Comparison of ENCODE assay signal across 7 cellular contexts in genomic region chr9:35689351-35689600, GRCh38. TPM values are rescaled to one million over a fixed set of nuclear protein-coding genes. Genes with fewer than 3 reads are reported as not detected.
DNase-seq lines count a peak whose midpoint lies in the region; ATAC-seq and TF ChIP-seq lines count a peak whose summit lies in the region.
"Had no signal": no experiment of that assay in that cellular context is flagged by ENCODE, and none has a peak within 500 bp of the region (broad histone marks: within the 10 kb centered on the region; RNA-seq: fewer than 3 reads in every experiment).

No MANE protein-coding gene starts in this region.

- H3K27ac ChIP-seq in OCI-LY1 (ENCODE audit: low read depth, low read length, poor library complexity, severe bottlenecking): no peak overlapping the region

- H3K4me3 ChIP-seq in OCI-LY1 (ENCODE audit: low read depth, low read length, poor library complexity, severe bottlenecking) (peak overlapping the region; percentile 66), retinal pigment epithelial cell (ENCODE audit: low read length) (peak overlapping the region; percentile 81)

- peaks cover 3 to 16% of the 10 kb centered on the region in 2 donors for H3K4me1 Mint-ChIP-seq in effector memory CD8-positive, alpha-beta T cell (ENCODE audit: low read depth in 2 of 2)

- H3F3A ChIP-seq in OCI-LY1 (ENCODE audit: insufficient read depth, low read length): 0 out of 2 replicates have a peak, but pooled peaks cover 3% of the 10 kb centered on the region

- no peak overlapping the region for H2AFZ ChIP-seq in OCI-LY1 (ENCODE audit: low read length)

- H3K9me3 ChIP-seq in OCI-LY1 (ENCODE audit: low read length): no peaks in the 10 kb centered on the region

- peak; percentile 15 for ATAC-seq in effector memory CD8-positive, alpha-beta T cell (replicated peaks)

- H3K9me2 ChIP-seq in OCI-LY1 (ENCODE audit: low read depth, low read length): no peaks in the 10 kb centered on the region

- peak overlapping the region; percentile 81 for H3K4me2 ChIP-seq in OCI-LY1 (ENCODE audit: low read length)

- H3K4me3 Mint-ChIP-seq in effector memory CD8-positive, alpha-beta T cell: peak overlapping the region; percentile 40 to 61

- H3K9ac ChIP-seq in OCI-LY1 (ENCODE audit: low read length): peak overlapping the region; percentile 5; the same call in 1 of the 2 replicates

- H3K27me3 ChIP-seq in OCI-LY1 (ENCODE audit: insufficient read depth, low read length): no peaks in the 10 kb centered on the region; the same call in 1 of the 2 replicates

- no peaks in the 10 kb centered on the region for H3K9me3 Mint-ChIP-seq in effector memory CD8-positive, alpha-beta T cell

- no peaks in the 10 kb centered on the region for H3K36me3 ChIP-seq in OCI-LY1 (ENCODE audit: insufficient read depth, low read length)

- peak overlapping the region; percentile 60 to 83 for H3K27ac Mint-ChIP-seq in effector memory CD8-positive, alpha-beta T cell

- H3K27me3 Mint-ChIP-seq in effector memory CD8-positive, alpha-beta T cell: no peaks in the 10 kb centered on the region

- H3K4me1 ChIP-seq in OCI-LY1 (ENCODE audit: insufficient read depth, low read length, severe bottlenecking): peaks cover 37% of the 10 kb centered on the region

- intact Hi-C loops in posterior vena cava (cut with DNase I): no loop called here

- H3K79me2 ChIP-seq in OCI-LY1 (ENCODE audit: insufficient read depth, low read length): no peaks in the 10 kb centered on the region

- no peaks in the 10 kb centered on the region for H4K20me1 ChIP-seq in OCI-LY1 (ENCODE audit: insufficient read depth, low read length)

- TF ChIP-seq CTCF in OCI-LY1 (IDR thresholded peaks at IDR 0.05; ENCODE audit: low read length) (no peak), retinal pigment epithelial cell (conservative IDR thresholded peaks at IDR 0.05; ENCODE audit: low read depth, low read length) (no peak)

- no peak for DNase-seq in effector memory CD8-positive, alpha-beta T cell
- DNase-seq in retinal pigment epithelial cell (ENCODE audit: low read depth): no peak
- no peak for DNase-seq in NCI-H2107 treated with DMSO at 0.1 percent for 48 hours (lab: John Stamatoyannopoulos, UW; ENCODE audit: unreplicated experiment)
- DNase-seq in DMS153 treated with DMSO at 0.1 percent for 48 hours (lab: John Stamatoyannopoulos, UW; ENCODE audit: unreplicated experiment): no peak
- no peak for DNase-seq in posterior vena cava (ENCODE audit: low spot score)
- DNase-seq: NCI-H187 treated with DMSO at 0.1 percent for 48 hours had no signal

- H3K36me3 Mint-ChIP-seq in effector memory CD8-positive, alpha-beta T cell (ENCODE audit: insufficient read depth): peaks cover 12% of the 10 kb centered on the region

RNA-seq across cellular contexts. Expression of gene TPM2, which starts 0.4 kb away (rescaled TPM):
- total RNA-seq in posterior vena cava: 1,000 to 10,000 TPM; 2,096 to 3,529 TPM

RNA-seq across cellular contexts. Expression of gene CA9, which starts 15.5 kb away (rescaled TPM):
- 1 to 10 TPM in 1 of 2 donors, not detected in 1; 1.2 TPM for total RNA-seq in posterior vena cava

RNA-seq across cellular contexts. Expression of gene ARHGEF39, which starts 24.3 kb away (rescaled TPM):
- total RNA-seq in posterior vena cava: under 1 TPM; 0.29 to 0.46 TPM

RNA-seq across cellular contexts. Expression of gene CCDC107, which starts 31.2 kb away (rescaled TPM):
- 10 to 100 TPM; 54.6 to 60.3 TPM for total RNA-seq in posterior vena cava

RNA-seq across cellular contexts. Expression of gene RMRP, which starts 31.5 kb away (rescaled TPM):
- over 10,000 TPM; 18,238 to 21,166 TPM for total RNA-seq in posterior vena cava
